Comparison of ENCODE assay signal across 22 cellular contexts in the genomic region with DNA sequence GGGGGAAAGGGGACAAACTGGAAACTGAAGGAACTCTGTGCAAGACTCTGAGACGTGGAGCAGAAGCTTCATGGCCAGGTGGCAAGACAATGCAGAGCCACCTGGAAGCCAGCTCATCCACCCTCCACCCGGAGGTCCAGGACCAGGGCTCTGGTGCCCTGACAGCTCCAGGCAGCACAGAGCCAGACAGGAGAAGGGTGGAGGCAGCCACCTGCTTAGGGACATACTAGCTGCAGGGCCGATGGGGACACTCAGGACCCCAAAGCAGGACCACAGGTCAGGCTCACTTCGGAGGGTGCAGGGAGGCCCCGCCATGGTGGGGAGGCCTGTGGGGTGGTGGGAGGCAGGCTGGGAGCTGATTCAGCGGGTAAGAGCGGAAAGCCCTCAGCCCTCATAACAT. TPM values are rescaled to one million over a fixed set of nuclear protein-coding genes. Genes with fewer than 3 reads are reported as not detected.
DNase-seq lines count a peak whose midpoint lies in the region; ATAC-seq and TF ChIP-seq lines count a peak whose summit lies in the region.
"Had no signal": no experiment of that assay in that cellular context is flagged by ENCODE, and none has a peak within 500 bp of the region (broad histone marks: within the 10 kb centered on the region; RNA-seq: fewer than 3 reads in every experiment).

No MANE protein-coding gene starts in this region.

- no peak overlapping the region for H2BK120ac ChIP-seq in mesenchymal stem cell (ENCODE audit: low read depth, low read length)

- no peaks in the 10 kb centered on the region for H3F3A ChIP-seq in MM.1S (ENCODE audit: insufficient read depth, low read length)

- TF ChIP-seq POLR2A in esophagus muscularis mucosa (IDR thresholded peaks at IDR 0.05; ENCODE audit: low read depth) (no peak), gastrocnemius medialis (IDR thresholded peaks at IDR 0.05) (no peak)

- H3K36me3 ChIP-seq in esophagus muscularis mucosa (no peaks in the 10 kb centered on the region), mesenchymal stem cell (ENCODE audit: control insufficient read depth in 1 of 2, insufficient read depth in 2 of 2, low read depth in 1 of 2, low read length in 2 of 2) (no peaks in the 10 kb centered on the region), gastrocnemius medialis (no peaks in the 10 kb centered on the region), aorta (ENCODE audit: control insufficient read depth in 1 of 2, insufficient read depth in 2 of 2, low read length in 1 of 2) (no peaks in the 10 kb centered on the region), MM.1S (replicated peaks; ENCODE audit: insufficient read depth, low read length) (no peaks in the 10 kb centered on the region)
- H3K36me3 ChIP-seq: BE2C, HAP-1 had no signal

- TF ChIP-seq CTCF in esophagus muscularis mucosa (IDR thresholded peaks at IDR 0.05) (no peak), gastrocnemius medialis (IDR thresholded peaks at IDR 0.05 in 4 of 5, conservative IDR thresholded peaks at IDR 0.05 in 1 of 5) (no peak), MM.1S (IDR thresholded peaks at IDR 0.05; ENCODE audit: low read length) (no peak)

- H3K9ac ChIP-seq in mesenchymal stem cell (ENCODE audit: low read length) (no peak overlapping the region), MM.1S (ENCODE audit: low read length) (no peak overlapping the region)
- H3K9ac ChIP-seq: GM23248 had no signal

- DNase-seq in esophagus muscularis mucosa (ENCODE audit: extremely low spot score) (peak; percentile 77), mesenchymal stem cell (no peak), gastrocnemius medialis (no peak), aorta (no peak), MM.1S (no peak), HUDEP-2 (lab: John Stamatoyannopoulos, UW; ENCODE audit: unreplicated experiment in 76 of 76) (no peak)
- DNase-seq: ACHN; BE2C; C1 segment of cervical spinal cord; CD4-positive, CD25-positive, alpha-beta regulatory T cell; CD8-positive, alpha-beta memory T cell; COR-L47; DMS 273 treated with DMSO at 0.1 percent for 48 hours; DMS53; DND-41; EL; GM23248 had no signal

- H3K4me1 ChIP-seq in esophagus muscularis mucosa = no peaks in the 10 kb centered on the region
- peaks cover 9% of the 10 kb centered on the region for H3K4me1 ChIP-seq in mesenchymal stem cell (ENCODE audit: control insufficient read depth, insufficient read depth, low read depth, low read length)
- H3K4me1 ChIP-seq in gastrocnemius medialis = peaks cover 0 to 16% of the 10 kb centered on the region in 2 donors
- H3K4me1 ChIP-seq in aorta (ENCODE audit: control insufficient read depth in 1 of 2, insufficient read depth in 2 of 2, low read length in 2 of 2) = no peaks in the 10 kb centered on the region
- no peaks in the 10 kb centered on the region for H3K4me1 ChIP-seq in MM.1S (ENCODE audit: low read length)
- H3K4me1 ChIP-seq: BE2C, HAP-1 had no signal

- no peaks in the 10 kb centered on the region for H4K20me1 ChIP-seq in MM.1S (ENCODE audit: insufficient read depth, low read length)

- no peak overlapping the region for H4K91ac ChIP-seq in mesenchymal stem cell (ENCODE audit: low read length)

- no peaks in the 10 kb centered on the region for H3K79me2 ChIP-seq in MM.1S (ENCODE audit: low read length)

- H3K9me3 ChIP-seq in esophagus muscularis mucosa = no peaks in the 10 kb centered on the region
- H3K9me3 ChIP-seq in mesenchymal stem cell (ENCODE audit: control insufficient read depth, low read length) = no peaks in the 10 kb centered on the region
- no peaks in the 10 kb centered on the region for H3K9me3 ChIP-seq in gastrocnemius medialis
- no peaks in the 10 kb centered on the region for H3K9me3 ChIP-seq in aorta (ENCODE audit: control insufficient read depth, low read length)
- H3K9me3 ChIP-seq in MM.1S (replicated peaks; ENCODE audit: insufficient read depth, low read length) = no peaks in the 10 kb centered on the region
- H3K9me3 ChIP-seq: BE2C, HAP-1 had no signal

- no peak overlapping the region for H3K4me3 ChIP-seq in esophagus muscularis mucosa
- no peak overlapping the region for H3K4me3 ChIP-seq in mesenchymal stem cell (ENCODE audit: insufficient read depth in 1 of 2, low read depth in 1 of 2, low read length in 2 of 2)
- no peak overlapping the region for H3K4me3 ChIP-seq in gastrocnemius medialis
- no peak overlapping the region for H3K4me3 ChIP-seq in aorta (ENCODE audit: low read length in 2 of 2)
- H3K4me3 ChIP-seq in MM.1S (ENCODE audit: low read length) = no peak overlapping the region
- H3K4me3 ChIP-seq: GM12878, GM23248, HAP-1 had no signal

- H4K8ac ChIP-seq in mesenchymal stem cell (ENCODE audit: low read length) = no peak overlapping the region

- H3K27me3 ChIP-seq in esophagus muscularis mucosa (no peaks in the 10 kb centered on the region), mesenchymal stem cell (ENCODE audit: control insufficient read depth in 1 of 2, insufficient read depth in 1 of 2, low read length in 2 of 2) (peaks cover 0 to 17% of the 10 kb centered on the region in 2 experiments), gastrocnemius medialis (no peaks in the 10 kb centered on the region), aorta (ENCODE audit: control insufficient read depth in 1 of 2, insufficient read depth in 2 of 2, low read length in 1 of 2) (no peaks in the 10 kb centered on the region), MM.1S (replicated peaks; ENCODE audit: insufficient read depth, low read length) (no peaks in the 10 kb centered on the region)

- H3K14ac ChIP-seq in mesenchymal stem cell (ENCODE audit: low read length in 2 of 2) = no peak overlapping the region

- H2AK5ac ChIP-seq in mesenchymal stem cell (ENCODE audit: low read length, severe bottlenecking) = peak overlapping the region; percentile 61

- in situ Hi-C loops in gastrocnemius medialis (cut with MboI; ENCODE audit: low sequenced_read_pairs in 4 of 4) = no loop called here

- ATAC-seq in gastrocnemius medialis (no peak), aorta (ENCODE audit: low FRiP score) (peak; percentile 27), GM21786 (IDR thresholded peaks at IDR 0.05; ENCODE audit: unreplicated experiment) (no peak)
- ATAC-seq: GM12878 had no signal

- no peaks in the 10 kb centered on the region for H3K9me2 ChIP-seq in MM.1S (replicated peaks; ENCODE audit: insufficient read depth, low read length)

- H3K23ac ChIP-seq in mesenchymal stem cell (ENCODE audit: low read length in 2 of 2) = no peak overlapping the region

- H3K4me2 ChIP-seq in mesenchymal stem cell (ENCODE audit: low read length, poor library complexity, severe bottlenecking) (no peak overlapping the region), MM.1S (ENCODE audit: low read depth, low read length) (no peak overlapping the region)

- H2BK12ac ChIP-seq in mesenchymal stem cell (ENCODE audit: low read length in 2 of 2) = no peak overlapping the region

- H2BK5ac ChIP-seq in mesenchymal stem cell (ENCODE audit: low read depth, low read length, poor library complexity, severe bottlenecking) = no peak overlapping the region

- no peaks in the 10 kb centered on the region for H3K79me1 ChIP-seq in mesenchymal stem cell (replicated peaks; ENCODE audit: low read length, poor library complexity, severe bottlenecking)

- H3K4ac ChIP-seq in mesenchymal stem cell (ENCODE audit: low read depth in 1 of 2, low read length in 2 of 2) = no peak overlapping the region

- 93% methylated on average over 5 of the region's 7 CpGs for WGBS in esophagus muscularis mucosa
- 61% methylated on average over 3 of the region's 7 CpGs for WGBS in mesenchymal stem cell
- WGBS in aorta, 2 donors = 71% methylated on average over 7 of the region's 7 CpGs

- no peak overlapping the region for H2BK15ac ChIP-seq in mesenchymal stem cell (ENCODE audit: low read depth, poor library complexity, severe bottlenecking)

- no peak for TF ChIP-seq EP300 in esophagus muscularis mucosa (IDR thresholded peaks at IDR 0.05)

- intact Hi-C loops in esophagus muscularis mucosa (cut with DNase I) (no loop called here), gastrocnemius medialis (cut with DNase I; ENCODE audit: low total_unique reads) (no loop called here), aorta (cut with DNase I) (loop anchor here in 1 of 2 donors (5.0 kb wide), 1 partner anchor 82 kb away; no protein-coding TSS in a partner anchor)

- no peak overlapping the region for H3K18ac ChIP-seq in mesenchymal stem cell (ENCODE audit: low read depth in 1 of 2, low read length in 2 of 2)

- H2AFZ ChIP-seq in mesenchymal stem cell (ENCODE audit: low read depth, low read length) (no peak overlapping the region), MM.1S (ENCODE audit: low read length) (no peak overlapping the region)
- H2AFZ ChIP-seq: GM23248 had no signal

- H3K27ac ChIP-seq in esophagus muscularis mucosa (replicated peaks in 1 of 4) (no peak overlapping the region), mesenchymal stem cell (ENCODE audit: low read length, poor library complexity, severe bottlenecking) (no peak overlapping the region), gastrocnemius medialis (peak overlapping the region in 3 of 4 donors; percentile 35 to 75 (median 39)), aorta (ENCODE audit: low read depth in 1 of 2, low read length in 2 of 2) (peak overlapping the region; percentile 71 to 77), MM.1S (ENCODE audit: low read length) (no peak overlapping the region)
- H3K27ac ChIP-seq: GM23248 had no signal

RNA-seq across cellular contexts. Expression of gene SLC22A3, which starts 19.0 kb away (rescaled TPM):
- 10 to 100 TPM; 16.8 to 20.4 (median 18.9) TPM for total RNA-seq in esophagus muscularis mucosa
- polyA plus RNA-seq in mesenchymal stem cell (2013, experiment 1 of 2) = not detected
- polyA plus RNA-seq in mesenchymal stem cell (2013, experiment 2 of 2) = not detected
- 10 to 100 TPM; 49.5 to 75.4 (median 58.2) TPM for total RNA-seq in gastrocnemius medialis
- 10 to 100 TPM; 48.4 to 61.0 TPM for total RNA-seq in aorta
- 10 to 100 TPM; 28.1 to 33.2 TPM for polyA plus RNA-seq in aorta
- total RNA-seq: CD8-positive, alpha-beta memory T cell; G401; GM23248; H4 had no signal
- polyA plus RNA-seq: CD8-positive, alpha-beta memory T cell; GM23248 had no signal

Comparison
In these comparisons a context has a peak if more than half of its experiments do, and no peak if none do; other contexts are left out.
1. H3K27ac ChIP-seq: peak in gastrocnemius medialis (3 of 4) and aorta (2 of 2); none in esophagus muscularis mucosa (0 of 4), mesenchymal stem cell (single experiment) and MM.1S (single experiment).